ENCODE assay signal across 27 cellular contexts in genomic region chr12:3607039-3607719, GRCh38.
DNase-seq lines count a peak whose midpoint lies in the region; ATAC-seq and TF ChIP-seq lines count a peak whose summit lies in the region.
"Had no signal": no experiment of that assay in that cellular context is flagged by ENCODE, and none has a peak within 500 bp of the region (broad histone marks: within the 10 kb centered on the region; RNA-seq: fewer than 3 reads in every experiment).

No MANE protein-coding gene starts in this region.

- H2BK120ac ChIP-seq in neuronal stem cell (ENCODE audit: low read depth, low read length), result no peak overlapping the region

- no peaks in the 10 kb centered on the region for H3K79me2 ChIP-seq in GM23338 (replicated peaks; ENCODE audit: insufficient read depth)

- H3K4me3 Mint-ChIP-seq in GM23338, result no peak overlapping the region
- H3K4me3 Mint-ChIP-seq in activated T-helper 17 cell treated with anti-CD3 and anti-CD28 coated beads, Interleukin-2, amount 50 U/mL, for 72 hours, result no peak overlapping the region
- H3K4me3 Mint-ChIP-seq: activated naive CD4-positive, alpha-beta T cell treated with anti-CD3 and anti-CD28 coated beads for 36 hours; activated T-cell treated with anti-CD3 and anti-CD28 coated beads, Interleukin-2, amount 50 U/mL, for 4 hours; CD8-positive, alpha-beta memory T cell; dendritic cell treated with granulocyte-macrophage colony-stimulating factor and Interleukin-4, amounts not matched to agents 40 ng/mL and 50 ng/mL, for 4 days; memory B cell; naive thymus-derived CD8-positive, alpha-beta T cell; stimulated activated memory B cell treated with anti-CD40 and anti-IgM and Interleukin-4, amounts not matched to agents 10 μg/mL and 1 μg/mL and 100 μg/mL, for 72 hours had no signal

- peaks cover 58% of the 10 kb centered on the region for H3K4me1 Mint-ChIP-seq in GM23338
- peaks cover 5% of the 10 kb centered on the region for H3K4me1 Mint-ChIP-seq in activated T-helper 17 cell treated with anti-CD3 and anti-CD28 coated beads, Interleukin-2, amount 50 U/mL, for 72 hours

- H3K9me3 ChIP-seq in BLaER1 treated with 17β-estradiol and CSF1 and Interleukin-3, amounts not matched to agents 10 nM and 100 nM (replicated peaks in 1 of 11), result peaks cover 13 to 36% (median 29%) of the 10 kb centered on the region in 11 experiments
- H3K9me3 ChIP-seq in neuronal stem cell (replicated peaks in 1 of 2; ENCODE audit: control insufficient read depth in 2 of 2, insufficient read depth in 1 of 2, low read depth in 1 of 2, low read length in 2 of 2), result peaks cover 0 to 11% of the 10 kb centered on the region in 2 donors
- H3K9me3 ChIP-seq: psoas muscle, SJSA1, thoracic aorta had no signal

- no peak overlapping the region for H4K91ac ChIP-seq in neuronal stem cell (ENCODE audit: low read depth, low read length, poor library complexity)

- no CpG with 5 or more reads among the region's 9 CpGs for WGBS in neuronal stem cell (ENCODE audit: extremely low coverage in 2 of 2, insufficient read length in 2 of 2, insufficient replicate concordance in 1 of 2), 2 donors

- H3K18ac ChIP-seq in neuronal stem cell (ENCODE audit: low read length), result no peak overlapping the region

- H3K79me1 ChIP-seq in neuronal stem cell (ENCODE audit: low read depth, low read length), result no peaks in the 10 kb centered on the region

- no peak overlapping the region for H4K8ac ChIP-seq in neuronal stem cell (ENCODE audit: low read depth, low read length)

- no peaks in the 10 kb centered on the region for H3K9me2 ChIP-seq in GM23338 (ENCODE audit: insufficient read depth)

- H3K4me1 ChIP-seq in BLaER1 treated with 17β-estradiol and CSF1 and Interleukin-3, amounts not matched to agents 10 nM and 100 nM, result peaks cover 48 to 66% (median 61%) of the 10 kb centered on the region in 10 experiments
- peaks cover 33% of the 10 kb centered on the region for H3K4me1 ChIP-seq in GM23338 (ENCODE audit: insufficient read depth)
- peaks cover 10 to 21% of the 10 kb centered on the region in 2 donors for H3K4me1 ChIP-seq in neuronal stem cell (ENCODE audit: control insufficient read depth in 2 of 2, insufficient read depth in 1 of 2, low read depth in 1 of 2, low read length in 2 of 2)
- H3K4me1 ChIP-seq: SJSA1 had no signal

- H2BK5ac ChIP-seq in neuronal stem cell (ENCODE audit: low read length), result no peak overlapping the region

- no peaks in the 10 kb centered on the region for H3K27me3 ChIP-seq in BLaER1 treated with 17β-estradiol and CSF1 and Interleukin-3, amounts not matched to agents 10 nM and 100 nM
- H3K27me3 ChIP-seq in GM23338 (ENCODE audit: insufficient read depth), result peaks cover 10% of the 10 kb centered on the region; the same call in 1 of the 2 replicates
- peaks cover 0 to 3% (median 0%) of the 10 kb centered on the region in 3 experiments for H3K27me3 ChIP-seq in neuronal stem cell (ENCODE audit: control insufficient read depth in 3 of 3, insufficient read depth in 3 of 3, low read depth in 1 of 3, low read length in 3 of 3)
- H3K27me3 ChIP-seq: heart left ventricle had no signal

- H2AFZ ChIP-seq in GM23338, result no peak overlapping the region
- H2AFZ ChIP-seq in neuronal stem cell (ENCODE audit: low read length), result peak overlapping the region; percentile 62

- no peak overlapping the region for H3K4ac ChIP-seq in neuronal stem cell (ENCODE audit: low read length)

- H4K20me1 ChIP-seq in BLaER1 treated with 17β-estradiol and CSF1 and Interleukin-3, amounts not matched to agents 10 nM and 100 nM, result peaks cover 0 to 21% (median 0%) of the 10 kb centered on the region in 11 experiments; a peak in 2 of 22 replicates
- no peaks in the 10 kb centered on the region; the same call in 1 of the 2 replicates for H4K20me1 ChIP-seq in GM23338 (replicated peaks; ENCODE audit: insufficient read depth)

- H3K9ac ChIP-seq in BLaER1 treated with 17β-estradiol and CSF1 and Interleukin-3, amounts not matched to agents 10 nM and 100 nM, result peak overlapping the region in 6 of 11 experiments; percentile 30 to 61 (median 50); a peak in 8 of 22 replicates
- H3K9ac ChIP-seq in neuronal stem cell (ENCODE audit: low read depth, low read length, poor library complexity), result no peak overlapping the region

- H2BK12ac ChIP-seq in neuronal stem cell (ENCODE audit: low read length), result no peak overlapping the region

- H3K27ac ChIP-seq in BLaER1 treated with 17β-estradiol and CSF1 and Interleukin-3, amounts not matched to agents 10 nM and 100 nM, result peak overlapping the region in 9 of 11 experiments; percentile 12 to 83 (median 67); a peak in 17 of 22 replicates
- no peak overlapping the region for H3K27ac ChIP-seq in GM23338 (ENCODE audit: low read depth)
- H3K27ac ChIP-seq in neuronal stem cell (replicated peaks; ENCODE audit: low read length), result no peak overlapping the region
- H3K27ac ChIP-seq: heart left ventricle, psoas muscle, SJSA1, thoracic aorta had no signal

- peaks cover 22% of the 10 kb centered on the region for H3K27me3 Mint-ChIP-seq in GM23338 (ENCODE audit: insufficient read depth, low read depth, poor library complexity)
- no peaks in the 10 kb centered on the region for H3K27me3 Mint-ChIP-seq in activated T-helper 17 cell treated with anti-CD3 and anti-CD28 coated beads, Interleukin-2, amount 50 U/mL, for 72 hours
- H3K27me3 Mint-ChIP-seq: memory B cell; naive thymus-derived CD8-positive, alpha-beta T cell had no signal

- H2BK15ac ChIP-seq in neuronal stem cell (ENCODE audit: low read length), result no peak overlapping the region

- H3K27ac Mint-ChIP-seq in GM23338, result no peak overlapping the region
- H3K27ac Mint-ChIP-seq in activated T-helper 17 cell treated with anti-CD3 and anti-CD28 coated beads, Interleukin-2, amount 50 U/mL, for 72 hours, result peak overlapping the region; percentile 26
- H3K27ac Mint-ChIP-seq: activated naive CD4-positive, alpha-beta T cell treated with anti-CD3 and anti-CD28 coated beads for 36 hours; dendritic cell treated with granulocyte-macrophage colony-stimulating factor and Interleukin-4, amounts not matched to agents 40 ng/mL and 50 ng/mL, for 4 days; memory B cell; stimulated activated memory B cell treated with anti-CD40 and anti-IgM and Interleukin-4, amounts not matched to agents 10 μg/mL and 1 μg/mL and 100 μg/mL, for 72 hours had no signal

- no peak overlapping the region for H3K14ac ChIP-seq in neuronal stem cell (ENCODE audit: low read length)

- no peak for TF ChIP-seq CTCF in GM23338 (conservative IDR thresholded peaks at IDR 0.05; ENCODE audit: low read depth in 2 of 2)

- 0 out of 2 replicates have a peak, but pooled peaks cover 4% of the 10 kb centered on the region for H3F3A ChIP-seq in GM23338 (replicated peaks; ENCODE audit: low read depth)

- DNase-seq in GM23338 (ENCODE audit: low spot score), result no peak
- DNase-seq in neuronal stem cell (ENCODE audit: low spot score), result no peak
- no peak for DNase-seq in nucleus accumbens (lab: John Stamatoyannopoulos, UW)
- no peak for DNase-seq in stimulated activated naive CD4-positive, alpha-beta T cell (lab: John Stamatoyannopoulos, UW)
- DNase-seq in activated T-cell treated with anti-CD3 and anti-CD28 coated beads for 4 hours, result no peak
- no peak for DNase-seq in DMS 273 (lab: John Stamatoyannopoulos, UW; ENCODE audit: unreplicated experiment)
- DNase-seq: activated CD8-positive, alpha-beta memory T cell treated with anti-CD3 and anti-CD28 coated beads for 24 hours; activated naive CD4-positive, alpha-beta T cell treated with anti-CD3 and anti-CD28 coated beads for 36 hours; activated T-cell treated with anti-CD3 and anti-CD28 coated beads, Interleukin-2, amount 50 U/mL, for 4 hours; amygdala; CD8-positive, alpha-beta memory T cell; DMS53; left cardiac atrium; psoas muscle; stimulated activated CD4-positive, alpha-beta T cell treated with anti-CD3 and anti-CD28 coated beads, Interleukin-2, amount 100 ng/mL, for 24 hours; T-helper 1 cell had no signal

- H2AK5ac ChIP-seq in neuronal stem cell (ENCODE audit: low read depth, low read length), result no peak overlapping the region

- peak overlapping the region; percentile 40 to 91 (median 84) for H3K4me2 ChIP-seq in BLaER1 treated with 17β-estradiol and CSF1 and Interleukin-3, amounts not matched to agents 10 nM and 100 nM
- no peak overlapping the region for H3K4me2 ChIP-seq in GM23338
- no peak overlapping the region for H3K4me2 ChIP-seq in neuronal stem cell (ENCODE audit: insufficient read depth, low read length, poor library complexity, severe bottlenecking)

- H3K36me3 ChIP-seq in BLaER1 treated with 17β-estradiol and CSF1 and Interleukin-3, amounts not matched to agents 10 nM and 100 nM, result peaks cover 10 to 44% (median 27%) of the 10 kb centered on the region in 11 experiments
- no peaks in the 10 kb centered on the region for H3K36me3 ChIP-seq in GM23338 (ENCODE audit: insufficient read depth)
- H3K36me3 ChIP-seq in neuronal stem cell (replicated peaks in 1 of 2; ENCODE audit: control insufficient read depth in 2 of 2, insufficient read depth in 2 of 2, low read length in 2 of 2), result no peaks in the 10 kb centered on the region
- H3K36me3 ChIP-seq: heart left ventricle, SJSA1, thoracic aorta had no signal

- H3K23ac ChIP-seq in neuronal stem cell (ENCODE audit: low read depth, low read length, poor library complexity), result no peak overlapping the region

- no peaks in the 10 kb centered on the region for H3K36me3 Mint-ChIP-seq in GM23338 (ENCODE audit: low read depth)
- peaks cover 32% of the 10 kb centered on the region for H3K36me3 Mint-ChIP-seq in activated T-helper 17 cell treated with anti-CD3 and anti-CD28 coated beads, Interleukin-2, amount 50 U/mL, for 72 hours (ENCODE audit: low read depth)

- H3K9me3 Mint-ChIP-seq in GM23338, result no peaks in the 10 kb centered on the region
- H3K9me3 Mint-ChIP-seq in activated T-helper 17 cell treated with anti-CD3 and anti-CD28 coated beads, Interleukin-2, amount 50 U/mL, for 72 hours, result peaks cover 3% of the 10 kb centered on the region

- no peak overlapping the region for H3K4me3 ChIP-seq in BLaER1 treated with 17β-estradiol and CSF1 and Interleukin-3, amounts not matched to agents 10 nM and 100 nM
- H3K4me3 ChIP-seq in GM23338 (no peak overlapping the region), neuronal stem cell (ENCODE audit: low read length in 2 of 2) (no peak overlapping the region)
- H3K4me3 ChIP-seq: GM12878, heart left ventricle, psoas muscle, SJSA1, thoracic aorta had no signal

- ATAC-seq in GM23338, result peak; percentile 6; the same call in 2 of the 3 replicates
- ATAC-seq in activated T-helper 17 cell treated with anti-CD3 and anti-CD28 coated beads, Interleukin-2, amount 50 U/mL, for 72 hours (replicated peaks), result no peak
- ATAC-seq: activated T-cell treated with anti-CD3 and anti-CD28 coated beads, Interleukin-2, amount 50 U/mL, for 4 hours; GM12878; heart left ventricle; left cardiac atrium; naive thymus-derived CD8-positive, alpha-beta T cell; Panc1; psoas muscle; stimulated activated memory B cell treated with anti-CD40 and anti-IgM and Interleukin-4, amounts not matched to agents 10 μg/mL and 1 μg/mL and 100 μg/mL, for 72 hours had no signal

TF ChIP-seq in GM23338, 12 proteins besides CTCF, POLR2A, EP300 and RAD21 (continues in another document):
- no peak for TF ChIP-seq JUNB (IDR thresholded peaks at IDR 0.05; ENCODE audit: unreplicated experiment)

Comparison
In these comparisons a context has a peak if more than half of its experiments do, and no peak if none do; other contexts are left out.
1. H3K27ac ChIP-seq: peak in BLaER1 treated with 17β-estradiol and CSF1 and Interleukin-3, amounts not matched to agents 10 nM and 100 nM (9 of 11); none in GM23338 (single experiment) and neuronal stem cell (single experiment).
2. H3K4me2 ChIP-seq: peak in BLaER1 treated with 17β-estradiol and CSF1 and Interleukin-3, amounts not matched to agents 10 nM and 100 nM (11 of 11); none in GM23338 (single experiment) and neuronal stem cell (single experiment).